Comparison of ENCODE assay signal across 17 cellular contexts in genomic region chr14:100120522-100121269, GRCh38. TPM values are rescaled to one million over a fixed set of nuclear protein-coding genes. Genes with fewer than 3 reads are reported as not detected.
DNase-seq lines count a peak whose midpoint lies in the region; ATAC-seq and TF ChIP-seq lines count a peak whose summit lies in the region.
"Had no signal": no experiment of that assay in that cellular context is flagged by ENCODE, and none has a peak within 500 bp of the region (broad histone marks: within the 10 kb centered on the region; RNA-seq: fewer than 3 reads in every experiment).

No MANE protein-coding gene starts in this region.

- no peak for DNase-seq in activated naive CD4-positive, alpha-beta T cell treated with anti-CD3 and anti-CD28 coated beads for 36 hours
- DNase-seq in activated naive CD4-positive, alpha-beta T cell (lab: John Stamatoyannopoulos, UW), result no peak
- DNase-seq in effector memory CD8-positive, alpha-beta T cell, result no peak
- DNase-seq in progenitor cell of endocrine pancreas (ENCODE audit: low spot score, unreplicated experiment) (no peak), NAMALWA (ENCODE audit: low spot score) (no peak), SW480 (ENCODE audit: low spot score) (no peak), lower leg skin (ENCODE audit: low spot score in 2 of 2) (no peak)
- DNase-seq: DMS79 treated with DMSO at 0.1 percent for 48 hours; HCEC 1CT; hippocampal formation; NCI-H1105 treated with DMSO at 0.1 percent for 48 hours; NCI-H2171; ovary; PC-9; stimulated activated CD4-positive, alpha-beta T cell treated with anti-CD3 and anti-CD28 coated beads, Interleukin-2, amount 100 ng/mL, for 24 hours had no signal

- no peaks in the 10 kb centered on the region for H3K9me3 Mint-ChIP-seq in activated naive CD4-positive, alpha-beta T cell treated with anti-CD3 and anti-CD28 coated beads for 36 hours
- no peaks in the 10 kb centered on the region for H3K9me3 Mint-ChIP-seq in activated T-helper 17 cell treated with anti-CD3 and anti-CD28 coated beads, Interleukin-2, amount 50 U/mL, for 72 hours
- no peaks in the 10 kb centered on the region for H3K9me3 Mint-ChIP-seq in effector memory CD8-positive, alpha-beta T cell
- no peaks in the 10 kb centered on the region for H3K9me3 Mint-ChIP-seq in progenitor cell of endocrine pancreas (ENCODE audit: low read depth)
- H3K9me3 Mint-ChIP-seq: mesothelial cell of epicardium had no signal

- no peak overlapping the region for H3K4me3 Mint-ChIP-seq in activated naive CD4-positive, alpha-beta T cell treated with anti-CD3 and anti-CD28 coated beads for 36 hours
- H3K4me3 Mint-ChIP-seq in activated T-helper 17 cell treated with anti-CD3 and anti-CD28 coated beads, Interleukin-2, amount 50 U/mL, for 72 hours, result no peak overlapping the region
- H3K4me3 Mint-ChIP-seq in effector memory CD8-positive, alpha-beta T cell, result no peak overlapping the region
- no peak overlapping the region for H3K4me3 Mint-ChIP-seq in progenitor cell of endocrine pancreas (ENCODE audit: low read depth)
- H3K4me3 Mint-ChIP-seq: mesothelial cell of epicardium had no signal

- WGBS in lower leg skin, 2 donors, result 95 to 96% methylated on average over 18 of the region's 18 CpGs

- intact Hi-C loops in activated naive CD4-positive, alpha-beta T cell treated with anti-CD3 and anti-CD28 coated beads for 36 hours (cut with micrococcal nuclease), result no loop called here
- intact Hi-C loops in lower leg skin (cut with DNase I; ENCODE audit: low total_unique reads), result no loop called here

- no peak for TF ChIP-seq POLR2A in lower leg skin (IDR thresholded peaks at IDR 0.05)

- no peak for ATAC-seq in activated T-helper 17 cell treated with anti-CD3 and anti-CD28 coated beads, Interleukin-2, amount 50 U/mL, for 72 hours (replicated peaks)
- ATAC-seq in effector memory CD8-positive, alpha-beta T cell (replicated peaks), result no peak

- peak overlapping the region; percentile 7 for H3K27ac Mint-ChIP-seq in activated naive CD4-positive, alpha-beta T cell treated with anti-CD3 and anti-CD28 coated beads for 36 hours
- peak overlapping the region; percentile 86 for H3K27ac Mint-ChIP-seq in activated T-helper 17 cell treated with anti-CD3 and anti-CD28 coated beads, Interleukin-2, amount 50 U/mL, for 72 hours
- H3K27ac Mint-ChIP-seq in effector memory CD8-positive, alpha-beta T cell, result peak overlapping the region; percentile 13 to 61
- peak overlapping the region; percentile 62 for H3K27ac Mint-ChIP-seq in progenitor cell of endocrine pancreas
- H3K27ac Mint-ChIP-seq: mesothelial cell of epicardium had no signal

- CTCF ChIA-PET in activated naive CD4-positive, alpha-beta T cell treated with anti-CD3 and anti-CD28 coated beads for 36 hours (lab: Charles Lee), result interaction anchor here (0.8 to 2.4 kb wide), 4 partner anchors 12 to 144 kb away, joined by 3 to 7 read pairs (median 5); no protein-coding TSS in a partner anchor

- H3K27me3 Mint-ChIP-seq in activated naive CD4-positive, alpha-beta T cell treated with anti-CD3 and anti-CD28 coated beads for 36 hours (ENCODE audit: low read depth), result no peaks in the 10 kb centered on the region
- no peaks in the 10 kb centered on the region for H3K27me3 Mint-ChIP-seq in activated T-helper 17 cell treated with anti-CD3 and anti-CD28 coated beads, Interleukin-2, amount 50 U/mL, for 72 hours
- no peaks in the 10 kb centered on the region for H3K27me3 Mint-ChIP-seq in effector memory CD8-positive, alpha-beta T cell
- no peaks in the 10 kb centered on the region for H3K27me3 Mint-ChIP-seq in progenitor cell of endocrine pancreas

- no peak for TF ChIP-seq CTCF in progenitor cell of endocrine pancreas (IDR thresholded peaks at IDR 0.05; ENCODE audit: unreplicated experiment)
- TF ChIP-seq CTCF in lower leg skin (IDR thresholded peaks at IDR 0.05), result no peak

- H3K36me3 Mint-ChIP-seq in activated naive CD4-positive, alpha-beta T cell treated with anti-CD3 and anti-CD28 coated beads for 36 hours (ENCODE audit: low read depth), result peaks cover 12% of the 10 kb centered on the region
- peaks cover 90% of the 10 kb centered on the region for H3K36me3 Mint-ChIP-seq in activated T-helper 17 cell treated with anti-CD3 and anti-CD28 coated beads, Interleukin-2, amount 50 U/mL, for 72 hours (ENCODE audit: low read depth)
- peaks cover 81% of the 10 kb centered on the region for H3K36me3 Mint-ChIP-seq in effector memory CD8-positive, alpha-beta T cell (ENCODE audit: insufficient read depth)
- peaks cover 5% of the 10 kb centered on the region for H3K36me3 Mint-ChIP-seq in progenitor cell of endocrine pancreas (ENCODE audit: insufficient read depth)

- H3K4me1 Mint-ChIP-seq in activated naive CD4-positive, alpha-beta T cell treated with anti-CD3 and anti-CD28 coated beads for 36 hours (ENCODE audit: low read depth), result peaks cover 20% of the 10 kb centered on the region
- peaks cover 9% of the 10 kb centered on the region for H3K4me1 Mint-ChIP-seq in activated T-helper 17 cell treated with anti-CD3 and anti-CD28 coated beads, Interleukin-2, amount 50 U/mL, for 72 hours
- H3K4me1 Mint-ChIP-seq in effector memory CD8-positive, alpha-beta T cell (ENCODE audit: low read depth in 2 of 2), result peaks cover 32 to 38% of the 10 kb centered on the region in 2 donors
- no peaks in the 10 kb centered on the region for H3K4me1 Mint-ChIP-seq in progenitor cell of endocrine pancreas (ENCODE audit: low read depth)

- no peak overlapping the region for H3K4me3 ChIP-seq in lower leg skin (ENCODE audit: low read depth, poor library complexity, severe bottlenecking)
- H3K4me3 ChIP-seq: ovary, PC-9 had no signal

RNA-seq across cellular contexts. Expression of gene DEGS2, which starts 38.7 kb away (rescaled TPM):
- total RNA-seq in activated naive CD4-positive, alpha-beta T cell treated with anti-CD3 and anti-CD28 coated beads for 36 hours, result under 1 TPM; 0.52 to 0.99 TPM
- total RNA-seq in activated T-helper 17 cell treated with anti-CD3 and anti-CD28 coated beads, Interleukin-2, amount 50 U/mL, for 72 hours, result 1 to 10 TPM in 1 of 2 donors, under 1 TPM in 1; 0.30 to 8.3 TPM
- total RNA-seq in progenitor cell of endocrine pancreas (0.73 and 1.3 TPM in 2 replicates), lower leg skin (100 to 1,000 TPM; 136 to 185 (median 164) TPM)

RNA-seq across cellular contexts. Expression of gene EVL, which starts 55.5 kb away (rescaled TPM):
- 100 to 1,000 TPM; 173 to 175 TPM for total RNA-seq in activated naive CD4-positive, alpha-beta T cell treated with anti-CD3 and anti-CD28 coated beads for 36 hours
- total RNA-seq in activated T-helper 17 cell treated with anti-CD3 and anti-CD28 coated beads, Interleukin-2, amount 50 U/mL, for 72 hours, result 100 to 1,000 TPM; 493 to 560 TPM
- total RNA-seq in progenitor cell of endocrine pancreas, result 207 and 216 TPM in 2 replicates
- total RNA-seq in lower leg skin, result 10 to 100 TPM; 26.4 to 51.4 (median 40.9) TPM

Comparison
In these comparisons a context has a peak if more than half of its experiments do, and no peak if none do; other contexts are left out.
1. H3K27ac Mint-ChIP-seq: peak in every context shown above with its lines; median percentile 86 in activated T-helper 17 cell treated with anti-CD3 and anti-CD28 coated beads, Interleukin-2, amount 50 U/mL, for 72 hours; 62 in progenitor cell of endocrine pancreas; 37 in effector memory CD8-positive, alpha-beta T cell; 7 in activated naive CD4-positive, alpha-beta T cell treated with anti-CD3 and anti-CD28 coated beads for 36 hours.
2. RNA of gene DEGS2, which starts 38.7 kb away (total RNA-seq): 136 to 185 TPM in lower leg skin; 0.30 to 8.3 TPM in activated T-helper 17 cell treated with anti-CD3 and anti-CD28 coated beads, Interleukin-2, amount 50 U/mL, for 72 hours, 0.73 to 1.3 TPM in progenitor cell of endocrine pancreas and 0.52 to 0.99 TPM in activated naive CD4-positive, alpha-beta T cell treated with anti-CD3 and anti-CD28 coated beads for 36 hours; every median in the first group is over 10 times any median in the second.